19 cellular contexts compared by ENCODE assay signal in genomic region chr10:70190102-70190501, GRCh38.
"Had no signal": no experiment of that assay in that cellular context is flagged by ENCODE, and none has a peak within 500 bp of the region (broad histone marks: within the 10 kb centered on the region; RNA-seq: fewer than 3 reads in every experiment).

No MANE protein-coding gene starts in this region.

- H3K36me3 ChIP-seq: prostate gland had no signal

- H3K9me3 ChIP-seq: body of pancreas, prostate gland had no signal

- H3K4me3 ChIP-seq: body of pancreas, prostate gland, smooth muscle cell had no signal

- ATAC-seq: activated CD8-positive, alpha-beta T cell treated with anti-CD3 and anti-CD28 coated beads for 36 hours; activated T-cell treated with anti-CD3 and anti-CD28 coated beads, Interleukin-2, amount 50 U/mL, for 4 hours; body of pancreas; left colon; natural killer cell; right cardiac atrium had no signal

- H3K27me3 ChIP-seq: body of pancreas had no signal

- DNase-seq: activated B cell treated with CpG ODN at 0.5 μM for 24 hours; activated CD4-positive, alpha-beta T cell treated with anti-CD3 and anti-CD28 coated beads for 48 hours; activated CD8-positive, alpha-beta T cell treated with anti-CD3 and anti-CD28 coated beads for 36 hours; activated effector memory CD4-positive, alpha-beta T cell treated with Interleukin-2 at 50 U/mL for 16 hours; activated T-cell treated with anti-CD3 and anti-CD28 coated beads, Interleukin-2, amount 50 U/mL, for 4 hours; amygdala; body of pancreas; dermis blood vessel endothelial cell; left colon; natural killer cell; nucleus accumbens; right cardiac atrium; stimulated activated CD4-positive, alpha-beta T cell treated with anti-CD3 and anti-CD28 coated beads, Interleukin-4, amount 100 ng/mL, for 4 hours; stimulated activated CD8-positive, alpha-beta memory T cell treated with anti-CD3 and anti-CD28 coated beads, Interleukin-4, amount 100 ng/mL, for 48 hours; stimulated activated naive CD4-positive, alpha-beta T cell treated with Interleukin-2 at 50 U/mL for 16 hours; T-helper 2 cell had no signal

- H3K27ac ChIP-seq: body of pancreas, epithelial cell of prostate, prostate gland had no signal

- H3K4me1 ChIP-seq: prostate gland had no signal
